Comparison of ENCODE assay signal across 8 cellular contexts in the genomic region with DNA sequence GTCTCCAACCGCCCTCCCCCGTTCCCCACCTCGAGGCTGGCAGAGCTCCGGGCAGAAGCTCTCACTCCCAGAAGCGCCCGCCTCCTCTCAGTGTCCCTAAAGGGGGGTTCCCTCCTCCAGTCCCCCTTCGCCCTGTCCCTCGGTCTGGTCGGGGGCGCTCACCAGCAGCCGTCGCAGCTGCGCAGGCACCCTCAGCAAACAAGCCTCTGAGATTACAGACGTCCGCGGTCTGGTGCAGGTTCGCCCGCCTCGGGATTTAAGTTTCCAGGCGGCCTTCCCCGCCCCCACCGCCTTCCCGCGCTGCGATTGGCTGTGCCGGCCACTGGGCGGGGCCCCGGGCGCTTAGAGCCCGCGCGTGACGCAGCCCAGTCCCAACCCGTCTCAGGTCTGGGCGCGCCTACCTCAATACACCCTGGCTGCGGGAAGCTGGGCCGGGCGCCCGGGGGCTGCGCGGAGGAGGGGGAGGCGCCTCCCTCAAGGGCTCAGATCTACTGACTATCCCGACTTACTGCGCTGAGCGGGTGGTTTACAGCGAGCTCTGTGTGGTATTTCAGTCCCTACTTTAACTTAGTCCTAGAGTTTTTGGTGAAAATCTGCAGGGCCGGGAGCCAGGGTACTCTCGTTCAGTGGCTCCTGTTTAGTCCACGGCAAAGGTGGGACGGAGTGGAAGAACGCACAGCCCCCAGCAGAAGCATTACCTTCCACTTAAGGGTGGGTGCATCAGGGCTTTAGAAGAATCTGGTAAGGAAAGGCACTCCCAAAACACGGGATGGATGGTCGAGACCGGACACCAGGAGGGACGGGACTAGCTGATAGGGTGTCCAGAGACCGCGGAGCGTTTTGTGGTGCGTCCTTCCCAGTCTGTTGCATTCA. TPM values are rescaled to one million over a fixed set of nuclear protein-coding genes. Genes with fewer than 3 reads are reported as not detected.
DNase-seq lines count a peak whose midpoint lies in the region; ATAC-seq, FAIRE-seq and TF ChIP-seq lines count a peak whose summit lies in the region.

A gene (minus strand): TSS at position 234 of the 873 bp plus-strand sequence. CDS start 1,099 bp downstream, outside the sequence.

- no peak for TF ChIP-seq CTCF in AG09319 (IDR thresholded peaks at IDR 0.05; ENCODE audit: low read depth, low read length)
- no peak for TF ChIP-seq CTCF in lower lobe of right lung (IDR thresholded peaks at IDR 0.05)

- H3K9ac ChIP-seq in duodenal mucosa (ENCODE audit: low read depth in 1 of 2, low read length in 2 of 2): peak within 1 kb of the TSS; percentile 28 to 49

- H3K4me3 ChIP-seq in duodenal mucosa (ENCODE audit: low read depth in 1 of 2, low read length in 2 of 2) (peak within 1 kb of the TSS; percentile 72 to 81), lower lobe of right lung (peak within 1 kb of the TSS; percentile 63)

- intact Hi-C loops in lower lobe of right lung (cut with DNase I): no loop called here

- peak; percentile 10 for DNase-seq in AG09319 (ENCODE audit: extremely low read depth, low read depth)
- peak; percentile 84 for DNase-seq in GM19239 (ENCODE audit: insufficient read length, low spot score)
- DNase-seq in NCI-H524 treated with DMSO at 0.1 percent for 48 hours (lab: John Stamatoyannopoulos, UW): peak; percentile 88
- DNase-seq in activated CD4-positive, alpha-beta T cell treated with anti-CD3 and anti-CD28 coated beads, Interleukin-2, amount 50 U/mL, for 4 hours: peak; percentile 63 to 70
- peak; percentile 91 for DNase-seq in lower lobe of right lung
- peak; percentile 81 to 82 for DNase-seq in stimulated activated CD4-positive, alpha-beta T cell treated with anti-CD3 and anti-CD28 coated beads, Interleukin-4, amount 100 ng/mL, for 48 hours (ENCODE audit: low read depth in 2 of 2)

- H3K36me3 ChIP-seq in duodenal mucosa (ENCODE audit: control insufficient read depth in 1 of 2, insufficient read depth in 2 of 2, low read length in 2 of 2) (no peaks in the 10 kb centered on the region), lower lobe of right lung (no peaks in the 10 kb centered on the region)

- peak; percentile 76 for FAIRE-seq in GM19239 (lab: Jason Lieb, UNC)

- ATAC-seq in HG03439 (IDR thresholded peaks at IDR 0.05; ENCODE audit: unreplicated experiment) (peak; percentile 90), lower lobe of right lung (peak; percentile 99 to 100)

- H3K4me1 ChIP-seq in duodenal mucosa (ENCODE audit: control insufficient read depth in 1 of 2, insufficient read depth in 2 of 2, low read length in 2 of 2): peaks cover 0 to 4% of the 10 kb centered on the region in 2 donors
- peaks cover 14% of the 10 kb centered on the region for H3K4me1 ChIP-seq in lower lobe of right lung

- H3K27me3 ChIP-seq in duodenal mucosa (ENCODE audit: control insufficient read depth in 1 of 2, insufficient read depth in 2 of 2, low read length in 2 of 2) (peaks cover 11 to 15% of the 10 kb centered on the region in 2 donors), lower lobe of right lung (ENCODE audit: low read depth) (peaks cover 25% of the 10 kb centered on the region)

- H3K27ac ChIP-seq in duodenal mucosa (ENCODE audit: low read depth, low read length) (no peak within 1 kb of the TSS), lower lobe of right lung (peak within 1 kb of the TSS; percentile 32)

- no peaks in the 10 kb centered on the region for H3K9me3 ChIP-seq in duodenal mucosa (ENCODE audit: control insufficient read depth in 1 of 2, low read length in 2 of 2)
- no peaks in the 10 kb centered on the region for H3K9me3 ChIP-seq in lower lobe of right lung

RNA-seq across cellular contexts. Expression of the gene that starts here (rescaled TPM):
- total RNA-seq in lower lobe of right lung: 0.32 TPM

Comparison
In these comparisons a context has a peak if more than half of its experiments do, and no peak if none do; other contexts are left out.
1. Peak in DNase-seq, ATAC-seq, H3K4me3 ChIP-seq and H3K27ac ChIP-seq in lower lobe of right lung; RNA of the gene not detected or under 1 TPM.
2. DNase-seq: peak in every context shown above with its lines; median percentile 91 in lower lobe of right lung; 88 in NCI-H524 treated with DMSO at 0.1 percent for 48 hours; 84 in GM19239; 82 in stimulated activated CD4-positive, alpha-beta T cell treated with anti-CD3 and anti-CD28 coated beads, Interleukin-4, amount 100 ng/mL, for 48 hours; 66 in activated CD4-positive, alpha-beta T cell treated with anti-CD3 and anti-CD28 coated beads, Interleukin-2, amount 50 U/mL, for 4 hours; 10 in AG09319.